Comparison of ENCODE assay signal across 3 cellular contexts in genomic region chrX:52888090-52888489, GRCh38. TPM values are rescaled to one million over a fixed set of nuclear protein-coding genes. Genes with fewer than 3 reads are reported as not detected.
"Had no signal": no experiment of that assay in that cellular context is flagged by ENCODE, and none has a peak within 500 bp of the region (broad histone marks: within the 10 kb centered on the region; RNA-seq: fewer than 3 reads in every experiment).

No MANE protein-coding gene starts in this region.

RNA-seq across cellular contexts. Expression of gene XAGE3, which starts 20.2 kb away (rescaled TPM):
- total RNA-seq: LHCN-M2, M059J, MCF 10A had no signal
